1 cellular context compared by ENCODE assay signal in genomic region chr9:128231638-128232568, GRCh38.
TF ChIP-seq lines count a peak whose summit lies in the region.

No MANE protein-coding gene starts in this region.

TF ChIP-seq in HCT116, 20 proteins besides CTCF, POLR2A, EP300 and RAD21 (continued from another document):
- no peak for TF ChIP-seq REST (IDR thresholded peaks at IDR 0.05; ENCODE audit: low read depth)
